Comparison of ENCODE assay signal across 1 cellular context in genomic region chr13:114309086-114309485, GRCh38.
TF ChIP-seq lines count a peak whose summit lies in the region.

No MANE protein-coding gene starts in this region.

TF ChIP-seq in K562, 482 proteins besides CTCF, POLR2A, EP300 and RAD21 (continued from another document):
- no peak for TF ChIP-seq NFE2L1 (tag; IDR thresholded peaks at IDR 0.05; ENCODE audit: borderline replicate concordance, low read depth)
TF ChIP-seq in K562: peak in this region for 2.
